8 cellular contexts compared by ENCODE assay signal in genomic region chr19:10105241-10106099, GRCh38. TPM values are rescaled to one million over a fixed set of nuclear protein-coding genes. Genes with fewer than 3 reads are reported as not detected.
A peak's percentile ranks its signal among the peaks of the same experiment; 100 is the strongest.
DNase-seq lines count a peak whose midpoint lies in the region; ATAC-seq lines count a peak whose summit lies in the region.

No MANE protein-coding gene starts in this region.

- H3K36me3 ChIP-seq in HUES64 (ENCODE audit: insufficient read depth, low read length): peaks cover 34% of the 10 kb centered on the region

- DNase-seq in activated CD8-positive, alpha-beta memory T cell treated with anti-CD3 and anti-CD28 coated beads, Interleukin-2, amount 50 U/mL, for 4 hours: peak; percentile 77
- DNase-seq in stimulated activated CD8-positive, alpha-beta memory T cell treated with anti-CD3 and anti-CD28 coated beads, Interleukin-4, amount 100 ng/mL, for 24 hours (ENCODE audit: low read depth): peak; percentile 69
- DNase-seq in hepatic stellate cell (ENCODE audit: low spot score): no peak
- DNase-seq in NCI-H748 (lab: John Stamatoyannopoulos, UW; ENCODE audit: unreplicated experiment): no peak
- DNase-seq in epidermal melanocyte (ENCODE audit: insufficient read length, low spot score): no peak

- peaks cover 5% of the 10 kb centered on the region for H3K4me1 ChIP-seq in HUES64 (ENCODE audit: insufficient read depth, low read length)

- H3K27me3 ChIP-seq in HUES64 (ENCODE audit: insufficient read depth, low read length): no peaks in the 10 kb centered on the region
- H3K27me3 ChIP-seq in layer of hippocampus (ENCODE audit: control insufficient read depth, insufficient read depth, low read length): no peaks in the 10 kb centered on the region

- no peak overlapping the region for H3K27ac ChIP-seq in HUES64 (ENCODE audit: low read depth, low read length)
- peak overlapping the region; percentile 18 for H3K27ac ChIP-seq in layer of hippocampus (ENCODE audit: low read depth, low read length)

- peak; percentile 23 for ATAC-seq in GM19438 (IDR thresholded peaks at IDR 0.05; ENCODE audit: low read depth, unreplicated experiment)

- H3K9me3 ChIP-seq in HUES64 (ENCODE audit: insufficient read depth, low read depth, low read length): no peaks in the 10 kb centered on the region

- 67% methylated on average over 18 of the region's 18 CpGs for WGBS in HUES64

- H3K9ac ChIP-seq in HUES64 (ENCODE audit: low read depth, low read length): no peak overlapping the region

- peak overlapping the region; percentile 79 for H3K4me3 ChIP-seq in HUES64 (ENCODE audit: low read length)

RNA-seq across cellular contexts. Expression of gene PPAN, which starts 0.7 kb away (rescaled TPM):
- 59.7 TPM for polyA plus RNA-seq in HUES64 (2013, experiment 1 of 2)
- 48.8 TPM for polyA plus RNA-seq in HUES64 (2013, experiment 2 of 2)

RNA-seq across cellular contexts. Expression of gene ANGPTL6, which starts 3.0 kb away (rescaled TPM):
- polyA plus RNA-seq in HUES64 (2013, experiment 1 of 2): not detected
- 0.19 TPM for polyA plus RNA-seq in HUES64 (2013, experiment 2 of 2)

RNA-seq across cellular contexts. Expression of gene P2RY11, which starts 6.0 kb away (rescaled TPM):
- polyA plus RNA-seq in HUES64 (2013, experiment 1 of 2): 9.0 TPM
- 8.9 TPM for polyA plus RNA-seq in HUES64 (2013, experiment 2 of 2)

RNA-seq across cellular contexts. Expression of gene EIF3G, which starts 14.2 kb away (rescaled TPM):
- polyA plus RNA-seq in HUES64 (2013, experiment 1 of 2): 161 TPM
- 160 TPM for polyA plus RNA-seq in HUES64 (2013, experiment 2 of 2)

RNA-seq across cellular contexts. Expression of gene SHFL, which starts 19.4 kb away (rescaled TPM):
- 7.3 TPM for polyA plus RNA-seq in HUES64 (2013, experiment 1 of 2)
- polyA plus RNA-seq in HUES64 (2013, experiment 2 of 2): 9.6 TPM

Comparison
In these comparisons a context has a peak if more than half of its experiments do, and no peak if none do; other contexts are left out.
1. DNase-seq: peak in activated CD8-positive, alpha-beta memory T cell treated with anti-CD3 and anti-CD28 coated beads, Interleukin-2, amount 50 U/mL, for 4 hours (single experiment) and stimulated activated CD8-positive, alpha-beta memory T cell treated with anti-CD3 and anti-CD28 coated beads, Interleukin-4, amount 100 ng/mL, for 24 hours (single experiment); none in hepatic stellate cell (single experiment), NCI-H748 (single experiment) and epidermal melanocyte (single experiment).